In the genomic region with DNA sequence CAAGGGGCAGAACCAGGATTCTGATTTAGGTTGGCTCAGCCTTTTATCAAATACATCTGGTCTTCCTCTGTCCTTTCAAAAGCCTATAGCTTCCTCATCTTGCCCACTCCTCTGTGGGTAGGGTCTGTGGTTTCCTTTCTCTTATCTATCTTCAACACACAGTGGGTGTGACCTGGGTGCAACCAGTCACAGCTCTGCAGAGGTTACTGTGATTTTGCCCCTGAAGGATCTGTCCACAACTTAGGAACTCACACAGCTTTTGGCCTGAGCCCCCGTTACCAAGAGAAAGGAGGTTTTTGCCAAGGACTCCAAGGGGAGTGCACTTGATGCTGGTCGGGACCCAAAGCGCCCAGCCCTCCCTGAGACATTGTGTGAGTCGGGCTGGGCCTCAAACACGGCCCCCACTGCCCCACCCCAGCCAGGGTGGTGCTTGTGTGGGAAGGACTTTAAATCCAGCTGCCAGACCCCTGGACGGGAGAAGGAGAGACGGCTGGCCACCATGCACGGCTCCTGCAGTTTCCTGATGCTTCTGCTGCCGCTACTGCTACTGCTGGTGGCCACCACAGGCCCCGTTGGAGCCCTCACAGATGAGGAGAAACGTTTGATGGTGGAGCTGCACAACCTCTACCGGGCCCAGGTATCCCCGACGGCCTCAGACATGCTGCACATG, we compare ENCODE assay signal across 11 cellular contexts. TPM values are rescaled to one million over a fixed set of nuclear protein-coding genes. Genes with fewer than 3 reads are reported as not detected.
DNase-seq lines count a peak whose midpoint lies in the region; ATAC-seq, FAIRE-seq and TF ChIP-seq lines count a peak whose summit lies in the region.
"Had no signal": no experiment of that assay in that cellular context is flagged by ENCODE, and none has a peak within 500 bp of the region (broad histone marks: within the 10 kb centered on the region; RNA-seq: fewer than 3 reads in every experiment).

A gene with protein sequence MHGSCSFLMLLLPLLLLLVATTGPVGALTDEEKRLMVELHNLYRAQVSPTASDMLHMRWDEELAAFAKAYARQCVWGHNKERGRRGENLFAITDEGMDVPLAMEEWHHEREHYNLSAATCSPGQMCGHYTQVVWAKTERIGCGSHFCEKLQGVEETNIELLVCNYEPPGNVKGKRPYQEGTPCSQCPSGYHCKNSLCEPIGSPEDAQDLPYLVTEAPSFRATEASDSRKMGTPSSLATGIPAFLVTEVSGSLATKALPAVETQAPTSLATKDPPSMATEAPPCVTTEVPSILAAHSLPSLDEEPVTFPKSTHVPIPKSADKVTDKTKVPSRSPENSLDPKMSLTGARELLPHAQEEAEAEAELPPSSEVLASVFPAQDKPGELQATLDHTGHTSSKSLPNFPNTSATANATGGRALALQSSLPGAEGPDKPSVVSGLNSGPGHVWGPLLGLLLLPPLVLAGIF (plus strand): TSS at position 477 of the 670 bp plus-strand sequence. CDS start 23 bp downstream, at position 500.

- peak within 1 kb of the TSS; percentile 50 for H3K4me3 Mint-ChIP-seq in activated naive CD4-positive, alpha-beta T cell treated with anti-CD3 and anti-CD28 coated beads, Interleukin-2, amount 50 U/mL, for 24 hours
- H3K4me3 Mint-ChIP-seq in activated T-helper 17 cell treated with anti-CD3 and anti-CD28 coated beads, Interleukin-2, amount 50 U/mL, for 72 hours: peak within 1 kb of the TSS; percentile 73

- H3K9ac ChIP-seq in kidney (ENCODE audit: low read length in 2 of 2): no peak within 1 kb of the TSS

- H3K27ac Mint-ChIP-seq in activated naive CD4-positive, alpha-beta T cell treated with anti-CD3 and anti-CD28 coated beads, Interleukin-2, amount 50 U/mL, for 24 hours: peak within 1 kb of the TSS; percentile 31
- H3K27ac Mint-ChIP-seq in activated T-helper 17 cell treated with anti-CD3 and anti-CD28 coated beads, Interleukin-2, amount 50 U/mL, for 72 hours: peak within 1 kb of the TSS; percentile 72

- no peaks in the 10 kb centered on the region for H3K36me3 ChIP-seq in kidney (ENCODE audit: control insufficient read depth in 1 of 2, insufficient read depth in 2 of 2, low read length in 2 of 2)
- no peaks in the 10 kb centered on the region for H3K36me3 ChIP-seq in vagina
- H3K36me3 ChIP-seq: SJSA1 had no signal

- H3K4me3 ChIP-seq in kidney (ENCODE audit: low read length in 2 of 2) (no peak within 1 kb of the TSS), vagina (peak within 1 kb of the TSS; percentile 8 to 33)
- H3K4me3 ChIP-seq: SJSA1 had no signal

- H3K4me1 Mint-ChIP-seq in activated naive CD4-positive, alpha-beta T cell treated with anti-CD3 and anti-CD28 coated beads, Interleukin-2, amount 50 U/mL, for 24 hours: peaks cover 39% of the 10 kb centered on the region
- peaks cover 39% of the 10 kb centered on the region for H3K4me1 Mint-ChIP-seq in activated T-helper 17 cell treated with anti-CD3 and anti-CD28 coated beads, Interleukin-2, amount 50 U/mL, for 72 hours

- no peaks in the 10 kb centered on the region for H3K27me3 Mint-ChIP-seq in activated naive CD4-positive, alpha-beta T cell treated with anti-CD3 and anti-CD28 coated beads, Interleukin-2, amount 50 U/mL, for 24 hours
- no peaks in the 10 kb centered on the region for H3K27me3 Mint-ChIP-seq in activated T-helper 17 cell treated with anti-CD3 and anti-CD28 coated beads, Interleukin-2, amount 50 U/mL, for 72 hours

- FAIRE-seq in kidney (lab: Jason Lieb, UNC): no peak
- FAIRE-seq: small intestine had no signal

- peak; percentile 69 for ATAC-seq in activated T-helper 17 cell treated with anti-CD3 and anti-CD28 coated beads, Interleukin-2, amount 50 U/mL, for 72 hours (replicated peaks)
- ATAC-seq in HG03521 (IDR thresholded peaks at IDR 0.05; ENCODE audit: unreplicated experiment): no peak

- no peak for TF ChIP-seq CTCF in kidney (IDR thresholded peaks at IDR 0.05; ENCODE audit: borderline replicate concordance, extremely low read depth, insufficient read depth)
- TF ChIP-seq CTCF in vagina (IDR thresholded peaks at IDR 0.05): no peak

- H3K27me3 ChIP-seq in vagina: no peaks in the 10 kb centered on the region
- H3K27me3 ChIP-seq: SJSA1 had no signal

- intact Hi-C loops in kidney (cut with DNase I): no loop called here
- intact Hi-C loops in vagina (cut with DNase I): no loop called here

- no peak for DNase-seq in activated naive CD4-positive, alpha-beta T cell treated with Interleukin-2 at 50 U/mL for 16 hours
- DNase-seq in kidney (peak; percentile 63), vagina (ENCODE audit: extremely low spot score in 2 of 2) (no peak), HCEC 1CT (no peak)
- DNase-seq in stimulated activated CD4-positive, alpha-beta T cell treated with anti-CD3 and anti-CD28 coated beads, Interleukin-2, amount 100 ng/mL, for 48 hours: no peak
- DNase-seq: NCI-H2029 treated with DMSO at 0.1 percent for 48 hours, small intestine had no signal

- no peaks in the 10 kb centered on the region for H3K9me3 Mint-ChIP-seq in activated naive CD4-positive, alpha-beta T cell treated with anti-CD3 and anti-CD28 coated beads, Interleukin-2, amount 50 U/mL, for 24 hours
- H3K9me3 Mint-ChIP-seq in activated T-helper 17 cell treated with anti-CD3 and anti-CD28 coated beads, Interleukin-2, amount 50 U/mL, for 72 hours: no peaks in the 10 kb centered on the region

- H3K4me1 ChIP-seq in kidney (ENCODE audit: control insufficient read depth in 1 of 2, insufficient read depth in 1 of 2, low read depth in 1 of 2, low read length in 2 of 2) (no peaks in the 10 kb centered on the region), vagina (peaks cover 11% of the 10 kb centered on the region)

- TF ChIP-seq POLR2A in vagina (IDR thresholded peaks at IDR 0.05): no peak

- no peaks in the 10 kb centered on the region for H3K9me3 ChIP-seq in kidney (ENCODE audit: control insufficient read depth in 1 of 2, low read length in 2 of 2)
- H3K9me3 ChIP-seq in vagina: no peaks in the 10 kb centered on the region
- H3K9me3 ChIP-seq: SJSA1 had no signal

- no peaks in the 10 kb centered on the region for H3K36me3 Mint-ChIP-seq in activated naive CD4-positive, alpha-beta T cell treated with anti-CD3 and anti-CD28 coated beads, Interleukin-2, amount 50 U/mL, for 24 hours
- no peaks in the 10 kb centered on the region for H3K36me3 Mint-ChIP-seq in activated T-helper 17 cell treated with anti-CD3 and anti-CD28 coated beads, Interleukin-2, amount 50 U/mL, for 72 hours (ENCODE audit: low read depth)

- no peak within 1 kb of the TSS for H3K27ac ChIP-seq in kidney (ENCODE audit: low read depth in 2 of 2, low read length in 2 of 2)
- peak within 1 kb of the TSS; percentile 57 for H3K27ac ChIP-seq in vagina
- H3K27ac ChIP-seq: SJSA1 had no signal

RNA-seq across cellular contexts. Expression of the gene that starts here (rescaled TPM):
- total RNA-seq in activated T-helper 17 cell treated with anti-CD3 and anti-CD28 coated beads, Interleukin-2, amount 50 U/mL, for 72 hours: 1 to 10 TPM; 1.8 to 2.1 TPM
- total RNA-seq in kidney (1.7 TPM), vagina (88.6 TPM)
- 3.5 TPM for polyA plus RNA-seq in kidney (ENCODE audit: insufficient read depth, low read depth, low replicate concordance)
- total RNA-seq: SJSA1 had no signal

Comparison
In these comparisons a context has a peak if more than half of its experiments do, and no peak if none do; other contexts are left out.
1. RNA of the gene that starts here (total RNA-seq): 88.6 TPM in vagina (single experiment); 1.8 to 2.1 TPM in activated T-helper 17 cell treated with anti-CD3 and anti-CD28 coated beads, Interleukin-2, amount 50 U/mL, for 72 hours and 1.7 TPM in kidney (single experiment); every median in the first group is over 10 times any median in the second.
2. H3K4me3 ChIP-seq: peak in vagina (2 of 2); none in kidney (0 of 2).